8 cellular contexts compared by ENCODE assay signal in genomic region chr15:51829360-51830278, GRCh38. TPM values are rescaled to one million over a fixed set of nuclear protein-coding genes. Genes with fewer than 3 reads are reported as not detected.
DNase-seq lines count a peak whose midpoint lies in the region; ATAC-seq lines count a peak whose summit lies in the region.

Gene TMOD3 (plus strand): TSS chr15:51829653. CDS start chr15:51862885, 33,232 bp downstream.

- peak; percentile 86 for ATAC-seq in GM19467 (IDR thresholded peaks at IDR 0.05; ENCODE audit: unreplicated experiment)

- in situ Hi-C loops in endometrial microvascular endothelial cells (cut with HindIII; ENCODE audit: inconsistent ontology term, low pct_unique_long_range_greater_than_20kb, low sequenced_read_pairs) = no loop called here

- DNase-seq in CMK (ENCODE audit: low read depth) = peak; percentile 66
- DNase-seq in HPDE6-E6E7 (ENCODE audit: extremely low spot score) = peak; percentile 84
- DNase-seq in NOMO-1 treated with dmso at 0.1 percent for 144 hours (lab: John Stamatoyannopoulos, UW; ENCODE audit: unreplicated experiment) = peak; percentile 78
- DNase-seq in activated CD8-positive, alpha-beta memory T cell treated with anti-CD3 and anti-CD28 coated beads, Interleukin-2, amount 50 U/mL, for 24 hours (ENCODE audit: extremely low read depth) = peak; percentile 75
- peak; percentile 99 for DNase-seq in mesenteric fat pad (ENCODE audit: low spot score)
- peak; percentile 88 for DNase-seq in stimulated activated CD8-positive, alpha-beta memory T cell treated with anti-CD3 and anti-CD28 coated beads, Interleukin-15, amount 100 ng/mL, for 1 hour (ENCODE audit: low read depth)

RNA-seq across cellular contexts. Expression of gene TMOD3, which starts in this region (rescaled TPM):
- total RNA-seq in endometrial microvascular endothelial cells (ENCODE audit: inconsistent ontology term) (46.7 TPM), mesenteric fat pad (40.9 TPM)

Comparison
In these comparisons a context has a peak if more than half of its experiments do, and no peak if none do; other contexts are left out.
1. Peak in every context shown above with its lines: DNase-seq and ATAC-seq.